In the genomic region with DNA sequence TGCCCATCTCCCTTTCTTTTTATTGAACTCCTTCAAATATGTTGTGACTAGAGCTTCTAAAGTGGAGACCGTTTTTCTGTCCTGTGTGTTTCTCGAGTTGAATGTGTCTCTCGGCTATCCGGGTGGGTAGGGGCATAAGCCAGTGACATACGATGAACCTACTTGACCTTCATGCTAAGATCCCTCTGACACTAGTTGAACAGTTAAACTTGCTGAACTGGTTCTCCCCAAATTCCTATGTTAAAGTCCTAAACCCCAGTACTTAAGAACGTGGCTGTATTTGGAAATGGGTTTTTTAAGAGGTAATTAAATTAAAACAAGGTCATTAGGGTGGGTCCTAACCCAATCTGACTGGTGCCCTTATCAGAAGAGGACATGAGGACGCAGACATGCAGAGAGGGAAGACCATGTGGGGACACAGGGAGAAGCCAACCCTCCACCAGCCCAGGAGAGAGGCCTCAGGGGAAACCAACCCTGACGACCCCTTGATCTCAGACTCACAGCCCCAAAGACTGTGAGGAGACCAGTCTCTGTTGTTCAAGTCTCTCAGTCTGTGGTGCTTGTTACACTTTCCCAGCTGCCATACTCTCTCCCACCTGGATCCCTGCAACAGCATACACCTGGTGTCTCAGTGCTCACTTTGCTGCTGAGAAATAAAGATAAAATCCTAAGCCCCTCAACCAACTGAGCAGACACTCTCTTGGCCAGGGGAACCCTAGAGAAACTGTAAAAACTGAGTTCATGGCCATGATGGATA, we compare ENCODE assay signal across 15 cellular contexts.
DNase-seq lines count a peak whose midpoint lies in the region; ATAC-seq and TF ChIP-seq lines count a peak whose summit lies in the region.
"Had no signal": no experiment of that assay in that cellular context is flagged by ENCODE, and none has a peak within 500 bp of the region (broad histone marks: within the 10 kb centered on the region; RNA-seq: fewer than 3 reads in every experiment).

No MANE protein-coding gene starts in this region.

- H3K4me1 Mint-ChIP-seq in activated CD8-positive, alpha-beta T cell treated with anti-CD3 and anti-CD28 coated beads, Interleukin-2, amount 10 ng/mL, durations not matched to agents 7 days and 5 days (ENCODE audit: low read depth): peaks cover 20% of the 10 kb centered on the region
- H3K4me1 Mint-ChIP-seq in activated CD8-positive, alpha-beta T cell treated with anti-CD3 and anti-CD28 coated beads for 36 hours (ENCODE audit: low read depth): peaks cover 20% of the 10 kb centered on the region
- peaks cover 32% of the 10 kb centered on the region for H3K4me1 Mint-ChIP-seq in activated T-helper 2 cell treated with anti-CD3 and anti-CD28 coated beads, Interferon-gamma antibody, Interleukin-2, Interleukin-4, amounts not matched to agents 10 μg/mL and 5 μg/mL and 100 μg/mL, durations not matched to agents 14 hours and 24 hours and 36 hours (ENCODE audit: low read depth)

- H3K27ac Mint-ChIP-seq in activated CD8-positive, alpha-beta T cell treated with anti-CD3 and anti-CD28 coated beads, Interleukin-2, amount 10 ng/mL, durations not matched to agents 7 days and 5 days: peak overlapping the region; percentile 51
- no peak overlapping the region for H3K27ac Mint-ChIP-seq in activated CD8-positive, alpha-beta T cell treated with anti-CD3 and anti-CD28 coated beads for 36 hours
- H3K27ac Mint-ChIP-seq in activated T-helper 2 cell treated with anti-CD3 and anti-CD28 coated beads, Interferon-gamma antibody, Interleukin-2, Interleukin-4, amounts not matched to agents 10 μg/mL and 5 μg/mL and 100 μg/mL, durations not matched to agents 14 hours and 24 hours and 36 hours: peak overlapping the region; percentile 18

- peaks cover 71 to 78% of the 10 kb centered on the region in 2 experiments for H3K4me1 ChIP-seq in neutrophil (ENCODE audit: control insufficient read depth in 1 of 2, insufficient read depth in 1 of 2, low read depth in 1 of 2, low read length in 1 of 2)
- H3K4me1 ChIP-seq: parathyroid adenoma, tibial artery had no signal

- peak overlapping the region; percentile 82 for H3K27ac ChIP-seq in neutrophil
- H3K27ac ChIP-seq: parathyroid adenoma, tibial artery had no signal

- no peak for ATAC-seq in activated CD8-positive, alpha-beta T cell treated with anti-CD3 and anti-CD28 coated beads, Interleukin-2, amount 10 ng/mL, durations not matched to agents 7 days and 5 days
- no peak for ATAC-seq in activated CD8-positive, alpha-beta T cell treated with anti-CD3 and anti-CD28 coated beads for 36 hours
- ATAC-seq in HG03460 (IDR thresholded peaks at IDR 0.05; ENCODE audit: unreplicated experiment) (peak; percentile 7), HG02798 (IDR thresholded peaks at IDR 0.05; ENCODE audit: poor library complexity, unreplicated experiment) (no peak)
- ATAC-seq: SK-N-SH treated with all-trans-retinoic acid at 6 μM for 48 hours had no signal

- CTCF ChIA-PET in activated CD8-positive, alpha-beta T cell treated with anti-CD3 and anti-CD28 coated beads, Interleukin-2, amount 10 ng/mL, durations not matched to agents 7 days and 5 days (lab: Charles Lee): interaction anchor here (0.6 to 1.4 kb wide), 4 partner anchors 18 to 92 kb away, joined by 3 to 7 read pairs (median 3); no protein-coding TSS in a partner anchor
- CTCF ChIA-PET in activated CD8-positive, alpha-beta T cell treated with anti-CD3 and anti-CD28 coated beads for 36 hours (lab: Charles Lee): interaction anchor here (0.9 to 1.7 kb wide), 3 partner anchors 18 to 92 kb away, joined by 3 to 8 read pairs (median 7); no protein-coding TSS in a partner anchor

- peak overlapping the region; percentile 9 to 45 for H3K4me3 ChIP-seq in neutrophil (ENCODE audit: low read depth in 1 of 2, low read length in 1 of 2)
- H3K4me3 ChIP-seq: tibial artery had no signal

- H3K27me3 ChIP-seq in neutrophil: no peaks in the 10 kb centered on the region
- H3K27me3 ChIP-seq: tibial artery had no signal

- H3K36me3 ChIP-seq in neutrophil: no peaks in the 10 kb centered on the region
- H3K36me3 ChIP-seq: tibial artery had no signal

- H3K27me3 Mint-ChIP-seq in activated CD8-positive, alpha-beta T cell treated with anti-CD3 and anti-CD28 coated beads, Interleukin-2, amount 10 ng/mL, durations not matched to agents 7 days and 5 days (ENCODE audit: low read depth): peaks cover 75% of the 10 kb centered on the region
- peaks cover 64% of the 10 kb centered on the region for H3K27me3 Mint-ChIP-seq in activated CD8-positive, alpha-beta T cell treated with anti-CD3 and anti-CD28 coated beads for 36 hours
- H3K27me3 Mint-ChIP-seq in activated T-helper 2 cell treated with anti-CD3 and anti-CD28 coated beads, Interferon-gamma antibody, Interleukin-2, Interleukin-4, amounts not matched to agents 10 μg/mL and 5 μg/mL and 100 μg/mL, durations not matched to agents 14 hours and 24 hours and 36 hours (ENCODE audit: low read depth): peaks cover 66% of the 10 kb centered on the region

- H3K9me3 Mint-ChIP-seq in activated CD8-positive, alpha-beta T cell treated with anti-CD3 and anti-CD28 coated beads, Interleukin-2, amount 10 ng/mL, durations not matched to agents 7 days and 5 days (ENCODE audit: insufficient read depth): no peaks in the 10 kb centered on the region
- no peaks in the 10 kb centered on the region for H3K9me3 Mint-ChIP-seq in activated CD8-positive, alpha-beta T cell treated with anti-CD3 and anti-CD28 coated beads for 36 hours
- H3K9me3 Mint-ChIP-seq in activated T-helper 2 cell treated with anti-CD3 and anti-CD28 coated beads, Interferon-gamma antibody, Interleukin-2, Interleukin-4, amounts not matched to agents 10 μg/mL and 5 μg/mL and 100 μg/mL, durations not matched to agents 14 hours and 24 hours and 36 hours: peaks cover 4% of the 10 kb centered on the region
- H3K9me3 Mint-ChIP-seq: activated T-cell treated with anti-CD3 and anti-CD28 coated beads, Interleukin-2, amount 50 U/mL, for 72 hours had no signal

- peak overlapping the region; percentile 10 for H3K4me3 Mint-ChIP-seq in activated CD8-positive, alpha-beta T cell treated with anti-CD3 and anti-CD28 coated beads, Interleukin-2, amount 10 ng/mL, durations not matched to agents 7 days and 5 days
- no peak overlapping the region for H3K4me3 Mint-ChIP-seq in activated CD8-positive, alpha-beta T cell treated with anti-CD3 and anti-CD28 coated beads for 36 hours
- no peak overlapping the region for H3K4me3 Mint-ChIP-seq in activated T-helper 2 cell treated with anti-CD3 and anti-CD28 coated beads, Interferon-gamma antibody, Interleukin-2, Interleukin-4, amounts not matched to agents 10 μg/mL and 5 μg/mL and 100 μg/mL, durations not matched to agents 14 hours and 24 hours and 36 hours (ENCODE audit: low read depth)
- H3K4me3 Mint-ChIP-seq: mesothelial cell of epicardium had no signal

- intact Hi-C loops in activated CD8-positive, alpha-beta T cell treated with anti-CD3 and anti-CD28 coated beads for 36 hours (cut with micrococcal nuclease): no loop called here
- intact Hi-C loops in activated T-helper 2 cell treated with anti-CD3 and anti-CD28 coated beads, Interferon-gamma antibody, Interleukin-2, Interleukin-4, amounts not matched to agents 10 μg/mL and 5 μg/mL and 100 μg/mL, durations not matched to agents 14 hours and 24 hours and 36 hours (cut with micrococcal nuclease): loop anchor here (5.0 to 10.0 kb wide), 2 partner anchors 220 to 427 kb away; no protein-coding TSS in a partner anchor

- no peak for TF ChIP-seq CTCF in activated CD8-positive, alpha-beta T cell treated with anti-CD3 and anti-CD28 coated beads for 36 hours (IDR thresholded peaks at IDR 0.05)
- TF ChIP-seq CTCF in neutrophil (IDR thresholded peaks at IDR 0.05): no peak

- DNase-seq in activated CD8-positive, alpha-beta T cell treated with anti-CD3 and anti-CD28 coated beads, Interleukin-2, amount 10 ng/mL, durations not matched to agents 7 days and 5 days: no peak
- no peak for DNase-seq in activated CD8-positive, alpha-beta T cell treated with anti-CD3 and anti-CD28 coated beads for 36 hours
- DNase-seq in activated T-helper 2 cell treated with anti-CD3 and anti-CD28 coated beads, Interferon-gamma antibody, Interleukin-2, Interleukin-4, amounts not matched to agents 10 μg/mL and 5 μg/mL and 100 μg/mL, durations not matched to agents 14 hours and 24 hours and 36 hours (ENCODE audit: low spot score): no peak
- DNase-seq in activated T-cell treated with anti-CD3 and anti-CD28 coated beads for 4 hours (no peak), T-helper 9 cell (no peak)
- DNase-seq: DMS 273 treated with DMSO at 0.1 percent for 48 hours, foreskin melanocyte, tibial artery had no signal

- H3K36me3 Mint-ChIP-seq in activated CD8-positive, alpha-beta T cell treated with anti-CD3 and anti-CD28 coated beads, Interleukin-2, amount 10 ng/mL, durations not matched to agents 7 days and 5 days (ENCODE audit: low read depth): no peaks in the 10 kb centered on the region
- H3K36me3 Mint-ChIP-seq in activated CD8-positive, alpha-beta T cell treated with anti-CD3 and anti-CD28 coated beads for 36 hours (ENCODE audit: low read depth): no peaks in the 10 kb centered on the region
- H3K36me3 Mint-ChIP-seq in activated T-helper 2 cell treated with anti-CD3 and anti-CD28 coated beads, Interferon-gamma antibody, Interleukin-2, Interleukin-4, amounts not matched to agents 10 μg/mL and 5 μg/mL and 100 μg/mL, durations not matched to agents 14 hours and 24 hours and 36 hours (ENCODE audit: low read depth): peaks cover 11% of the 10 kb centered on the region

- POLR2A ChIA-PET in activated CD8-positive, alpha-beta T cell treated with anti-CD3 and anti-CD28 coated beads, Interleukin-2, amount 10 ng/mL, durations not matched to agents 7 days and 5 days (lab: Charles Lee): no interaction called here
- POLR2A ChIA-PET in activated CD8-positive, alpha-beta T cell treated with anti-CD3 and anti-CD28 coated beads for 36 hours (lab: Charles Lee): interaction anchor here (1.2 kb wide), 1 partner anchor 21 kb away, joined by 4 read pairs; no protein-coding TSS in a partner anchor

- no peaks in the 10 kb centered on the region for H3K9me3 ChIP-seq in neutrophil
- H3K9me3 ChIP-seq: tibial artery had no signal
